ENCODE assay signal across 23 cellular contexts in genomic region chr6:138277835-138278234, GRCh38. TPM values are rescaled to one million over a fixed set of nuclear protein-coding genes. Genes with fewer than 3 reads are reported as not detected.
"Had no signal": no experiment of that assay in that cellular context is flagged by ENCODE, and none has a peak within 500 bp of the region (broad histone marks: within the 10 kb centered on the region; RNA-seq: fewer than 3 reads in every experiment).

No MANE protein-coding gene starts in this region.

- H3K36me3 Mint-ChIP-seq: IgD-negative memory B cell had no signal

- H3K4me3 Mint-ChIP-seq: IgD-negative memory B cell had no signal

- DNase-seq: Kasumi-1, MM.1S, NCI-H1092 treated with DMSO at 0.1 percent for 48 hours, NCI-H1436, NCI-H187, NCI-H2029, NCI-H2081 treated with DMSO at 0.1 percent for 48 hours, NCI-H2171, NCI-H446, NCI-H510A, NCI-H524 treated with DMSO at 0.1 percent for 48 hours, NCI-H774, Peyer's patch, SHP77 treated with DMSO at 0.1 percent for 48 hours had no signal

- H3K4me1 Mint-ChIP-seq: IgD-negative memory B cell had no signal

- H3K9me3 Mint-ChIP-seq: IgD-negative memory B cell had no signal

- H3K27ac ChIP-seq: HL-60, KMS-11, Peyer's patch, SJCRH30 had no signal

- H3K27ac Mint-ChIP-seq: IgD-negative memory B cell had no signal

RNA-seq across cellular contexts. Expression of gene PBOV1, which starts 59.5 kb away (rescaled TPM):
- total RNA-seq: K562, M059J, PC-3, Peyer's patch, Right ventricle myocardium inferior, RPMI7951, SJCRH30 had no signal
